ENCODE assay signal across 19 cellular contexts in genomic region chr4:147327322-147327721, GRCh38.
"Had no signal": no experiment of that assay in that cellular context is flagged by ENCODE, and none has a peak within 500 bp of the region (broad histone marks: within the 10 kb centered on the region; RNA-seq: fewer than 3 reads in every experiment).

No MANE protein-coding gene starts in this region.

- ATAC-seq: foreskin keratinocyte; lower lobe of right lung; natural killer cell; psoas muscle; stimulated activated effector memory CD8-positive, alpha-beta T cell treated with anti-CD3 and anti-CD28 coated beads, Interleukin-12 subunit alpha, Interleukin-12 subunit beta, amount 100 ng/mL, for 72 hours; stimulated activated naive CD8-positive, alpha-beta T cell treated with anti-CD3 and anti-CD28 coated beads, Interleukin-15, Interleukin-2, amounts not matched to agents 100 U/mL and 50 U/mL, for 24 hours had no signal

- H3K4me3 ChIP-seq: coronary artery, dorsolateral prefrontal cortex, esophagus squamous epithelium, lower lobe of right lung, mucosa of descending colon, psoas muscle, suprapubic skin, thyroid gland, vagina had no signal

- H3K27ac ChIP-seq: dorsolateral prefrontal cortex, esophagus squamous epithelium, foreskin keratinocyte, lower lobe of right lung, psoas muscle, suprapubic skin, thyroid gland, vagina had no signal

- DNase-seq: caudate nucleus; dorsolateral prefrontal cortex; effector memory CD4-positive, alpha-beta T cell; esophagus squamous epithelium; foreskin keratinocyte; hippocampal formation; lower lobe of right lung; mucosa of descending colon; natural killer cell; occipital lobe; psoas muscle; stimulated activated CD4-positive, alpha-beta T cell treated with anti-CD3 and anti-CD28 coated beads, Interleukin-4, amount 100 ng/mL, for 1 hour; stimulated activated CD8-positive, alpha-beta memory T cell treated with anti-CD3 and anti-CD28 coated beads, Interleukin-4, amount 100 ng/mL, for 48 hours; stimulated activated naive CD8-positive, alpha-beta T cell treated with anti-CD3 and anti-CD28 coated beads, Interleukin-15, Interleukin-2, amounts not matched to agents 100 U/mL and 50 U/mL, for 24 hours; thyroid gland had no signal

- H3K27me3 ChIP-seq: dorsolateral prefrontal cortex, esophagus squamous epithelium, foreskin keratinocyte, suprapubic skin, thyroid gland, vagina had no signal

- H3K36me3 ChIP-seq: esophagus squamous epithelium, lower lobe of right lung, suprapubic skin, thyroid gland, vagina had no signal

- H3K9me3 ChIP-seq: esophagus squamous epithelium, lower lobe of right lung, mucosa of descending colon, psoas muscle, suprapubic skin, thyroid gland, vagina had no signal

- H3K4me1 ChIP-seq: esophagus squamous epithelium, foreskin keratinocyte, lower lobe of right lung, psoas muscle, suprapubic skin, thyroid gland, vagina had no signal
